ENCODE assay signal across 21 cellular contexts in the genomic region with DNA sequence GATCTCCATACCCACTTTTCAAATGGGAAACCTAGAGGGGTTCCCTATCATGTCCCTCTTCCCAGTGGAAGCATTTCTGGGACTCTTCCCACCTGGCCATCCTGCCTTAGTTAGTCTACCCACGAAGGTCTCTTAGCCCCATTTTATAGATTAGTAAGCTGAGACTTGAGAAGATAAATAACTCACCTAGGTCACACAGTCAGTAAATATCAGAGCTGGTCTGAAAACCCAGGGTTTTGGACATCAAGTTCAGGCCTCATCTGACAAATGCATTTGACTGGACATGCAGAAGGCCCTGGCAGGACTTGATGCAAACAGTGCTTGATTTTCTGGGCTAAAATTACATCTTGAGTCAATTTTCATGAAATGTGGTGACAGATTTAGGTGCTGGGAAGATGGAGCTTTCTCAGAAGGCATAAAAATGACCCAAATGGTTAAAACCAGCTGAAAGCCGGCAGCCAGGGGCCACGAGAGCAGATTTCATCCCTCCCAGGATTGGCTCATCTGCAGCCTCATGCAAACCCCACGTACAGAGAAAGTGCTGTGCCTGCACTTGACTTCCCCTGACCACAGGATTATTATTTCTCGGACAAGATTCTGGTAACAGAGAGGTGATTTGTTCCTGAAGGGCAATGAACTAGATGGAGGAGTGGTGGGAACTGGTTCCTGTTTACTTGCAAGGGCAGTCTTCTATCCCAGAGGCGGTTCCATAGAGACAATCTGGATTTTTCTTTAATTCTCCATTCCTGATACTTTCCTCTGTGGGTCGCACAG.
"Had no signal": no experiment of that assay in that cellular context is flagged by ENCODE, and none has a peak within 500 bp of the region (broad histone marks: within the 10 kb centered on the region; RNA-seq: fewer than 3 reads in every experiment).

No MANE protein-coding gene starts in this region.

- H2AFZ ChIP-seq: parathyroid adenoma had no signal

- ATAC-seq: activated CD4-positive, CD25-positive, alpha-beta regulatory T cell treated with anti-CD3 and anti-CD28 coated beads, Interleukin-2, amount 50 U/mL, for 24 hours; activated CD8-positive, alpha-beta memory T cell treated with anti-CD3 and anti-CD28 coated beads, Interleukin-2, amount 10 ng/mL, durations not matched to agents 7 days and 5 days; activated CD8-positive, alpha-beta T cell treated with anti-CD3 and anti-CD28 coated beads for 36 hours; effector memory CD8-positive, alpha-beta T cell; natural killer cell treated with Interleukin-12 subunit alpha and Interleukin-12 subunit beta and Interleukin-15 and Interleukin-18, amount 100 ng/mL, for 72 hours; sciatic nerve; SK-N-SH treated with all-trans-retinoic acid at 6 μM for 48 hours had no signal

- H3K36me3 ChIP-seq: adrenal gland, colonic mucosa, esophagus muscularis mucosa, heart right ventricle, thoracic aorta had no signal

- H3K4me1 ChIP-seq: adrenal gland, colonic mucosa, parathyroid adenoma had no signal

- DNase-seq: activated CD4-positive, alpha-beta T cell treated with anti-CD3 and anti-CD28 coated beads, Interleukin-2, amount 10 ng/mL, durations not matched to agents 24 days and 14 days; activated CD8-positive, alpha-beta memory T cell treated with anti-CD3 and anti-CD28 coated beads, Interleukin-2, amount 10 ng/mL, durations not matched to agents 7 days and 5 days; activated CD8-positive, alpha-beta T cell treated with anti-CD3 and anti-CD28 coated beads for 36 hours; activated gamma-delta T cell treated with Interleukin-2 at 50 U/mL for 16 hours; adrenal gland; colonic mucosa; dorsolateral prefrontal cortex; effector memory CD8-positive, alpha-beta T cell; heart right ventricle; midbrain; small intestine; stimulated activated CD4-positive, alpha-beta T cell treated with anti-CD3 and anti-CD28 coated beads, Interleukin-2, amount 100 ng/mL, for 48 hours; stimulated activated naive CD4-positive, alpha-beta T cell had no signal

- H3K79me2 ChIP-seq: parathyroid adenoma had no signal

- H3K4me3 ChIP-seq: adrenal gland, colonic mucosa, dorsolateral prefrontal cortex, esophagus muscularis mucosa, heart right ventricle, thoracic aorta had no signal

- H3K9me3 ChIP-seq: adrenal gland, colonic mucosa, esophagus muscularis mucosa, heart right ventricle, thoracic aorta had no signal

- H3K27me3 ChIP-seq: adrenal gland, colonic mucosa, dorsolateral prefrontal cortex, esophagus muscularis mucosa, heart right ventricle had no signal

- H3K27ac ChIP-seq: adrenal gland, colonic mucosa, dorsolateral prefrontal cortex, esophagus muscularis mucosa, heart right ventricle, parathyroid adenoma, thoracic aorta, VCaP had no signal

- H3K9ac ChIP-seq: parathyroid adenoma had no signal
